ENCODE assay signal across 12 cellular contexts in the genomic region with DNA sequence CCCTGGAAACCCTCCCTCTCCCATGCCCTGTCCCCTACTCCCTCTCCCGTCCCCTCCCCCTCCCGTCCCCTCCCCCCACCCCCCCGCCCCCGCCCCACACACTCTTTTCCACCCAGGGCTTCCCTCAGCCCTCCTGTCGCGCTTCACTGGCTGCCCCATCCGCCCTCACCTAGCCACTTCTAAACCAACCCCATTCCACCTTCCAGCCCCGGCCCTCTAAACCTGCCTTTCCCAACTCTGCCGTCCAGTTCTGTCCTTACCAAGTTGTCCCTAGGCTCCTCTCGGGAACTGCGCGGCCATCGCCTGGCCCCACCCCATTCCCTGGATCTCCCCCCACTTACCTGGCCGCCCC. TPM values are rescaled to one million over a fixed set of nuclear protein-coding genes. Genes with fewer than 3 reads are reported as not detected.
DNase-seq lines count a peak whose midpoint lies in the region; TF ChIP-seq lines count a peak whose summit lies in the region.
"Had no signal": no experiment of that assay in that cellular context is flagged by ENCODE, and none has a peak within 500 bp of the region (broad histone marks: within the 10 kb centered on the region; RNA-seq: fewer than 3 reads in every experiment).

No MANE protein-coding gene starts in this region.

- peaks cover 6% of the 10 kb centered on the region for H3K79me2 ChIP-seq in hepatocyte
- peaks cover 4% of the 10 kb centered on the region for H3K79me2 ChIP-seq in parathyroid adenoma

- peak overlapping the region; percentile 92 for H3K4me3 Mint-ChIP-seq in Caco-2 (ENCODE audit: unreplicated experiment)

- DNase-seq in Caco-2 (no peak), NCI-H526 (lab: John Stamatoyannopoulos, UW) (peak; percentile 46 to 80), hepatocyte (ENCODE audit: low spot score) (no peak), germinal center (ENCODE audit: low spot score) (no peak), COR-L47 (lab: John Stamatoyannopoulos, UW) (no peak), NCI-H2227 (lab: John Stamatoyannopoulos, UW; ENCODE audit: unreplicated experiment) (no peak), SIG-M5 treated with dmso at 0.1 percent for 504 hours (lab: John Stamatoyannopoulos, UW; ENCODE audit: unreplicated experiment) (no peak)
- DNase-seq: activated T-cell treated with anti-CD3 and anti-CD28 coated beads, Interleukin-2, amount 50 U/mL, for 1 hour; glutamatergic neuron; NCI-H1694 treated with DMSO at 0.1 percent for 48 hours had no signal

- H4K20me1 ChIP-seq in hepatocyte (ENCODE audit: insufficient read depth, poor library complexity, severe bottlenecking): no peaks in the 10 kb centered on the region

- H3K36me3 ChIP-seq in Caco-2 (ENCODE audit: control insufficient read depth, insufficient read depth, low read length) (peaks cover 1% of the 10 kb centered on the region; the same call in 1 of the 2 replicates), hepatocyte (replicated peaks; ENCODE audit: insufficient read depth, low read depth) (no peaks in the 10 kb centered on the region), parathyroid adenoma (ENCODE audit: control insufficient read depth, insufficient read depth, low read length) (no peaks in the 10 kb centered on the region)

- TF ChIP-seq CTCF in Caco-2 (IDR thresholded peaks at IDR 0.05; ENCODE audit: insufficient read depth in 1 of 2, low read depth in 1 of 2, low read length in 1 of 2, severe bottlenecking in 1 of 2, unreplicated experiment in 1 of 2) (no peak), hepatocyte (IDR thresholded peaks at IDR 0.05; ENCODE audit: poor library complexity) (no peak), parathyroid adenoma (IDR thresholded peaks at IDR 0.05) (no peak)

- peak overlapping the region; percentile 58 for H3K4me3 ChIP-seq in Caco-2 (ENCODE audit: low read depth, low read length)
- peak overlapping the region; percentile 62 for H3K4me3 ChIP-seq in hepatocyte
- H3K4me3 ChIP-seq in parathyroid adenoma (ENCODE audit: low read depth, low read length): peak overlapping the region; percentile 77

- no peaks in the 10 kb centered on the region for H3K9me3 Mint-ChIP-seq in Caco-2 (ENCODE audit: unreplicated experiment)

- WGBS in hepatocyte (ENCODE audit: low lambda C conversion rate, missing lambda C conversion rate): 3% methylated on average over 7 of the region's 14 CpGs

- no peaks in the 10 kb centered on the region for H3K27me3 Mint-ChIP-seq in Caco-2 (ENCODE audit: insufficient read depth, unreplicated experiment)

- H3K9me3 ChIP-seq in Caco-2 (no peaks in the 10 kb centered on the region), hepatocyte (ENCODE audit: low read depth) (no peaks in the 10 kb centered on the region), parathyroid adenoma (ENCODE audit: control insufficient read depth, low read length) (no peaks in the 10 kb centered on the region)

- H3K9me2 ChIP-seq in hepatocyte (replicated peaks; ENCODE audit: insufficient read depth): no peaks in the 10 kb centered on the region

- H3K27ac ChIP-seq in hepatocyte (peak overlapping the region; percentile 91), parathyroid adenoma (peak overlapping the region; percentile 97)

- H3K9ac ChIP-seq in parathyroid adenoma: peak overlapping the region; percentile 92

- BruUV-seq in Caco-2 (replicated peaks; lab: Mats Ljungman, UMichigan): no TSS peak

- H3K4me1 ChIP-seq in Caco-2: no peaks in the 10 kb centered on the region
- peaks cover 21% of the 10 kb centered on the region for H3K4me1 ChIP-seq in hepatocyte (ENCODE audit: insufficient read depth)
- H3K4me1 ChIP-seq in parathyroid adenoma: peaks cover 15% of the 10 kb centered on the region

- peaks cover under 1% of the 10 kb centered on the region for H3K4me1 Mint-ChIP-seq in Caco-2 (ENCODE audit: low read depth, unreplicated experiment)

- H3K27me3 ChIP-seq in Caco-2 (replicated peaks; ENCODE audit: control insufficient read depth, insufficient read depth, low read length) (no peaks in the 10 kb centered on the region), hepatocyte (peaks cover 5% of the 10 kb centered on the region), parathyroid adenoma (ENCODE audit: control insufficient read depth, insufficient read depth, low read length) (no peaks in the 10 kb centered on the region)

- H3K27ac Mint-ChIP-seq in Caco-2 (ENCODE audit: unreplicated experiment): peak overlapping the region; percentile 89

- CTCF ChIA-PET in Caco-2 (lab: Charles Lee): interaction anchor here (0.5 to 3.1 kb wide), 5 partner anchors 17 to 556 kb away, joined by 6 to 28 read pairs (median 13); a partner anchor contains a TSS

- POLR2A ChIA-PET in Caco-2 (lab: Charles Lee): interaction anchor here (0.6 to 1.5 kb wide), 7 partner anchors 17 to 787 kb away, joined by 3 to 7 read pairs (median 5); a partner anchor contains a TSS

- intact Hi-C loops in Caco-2 (cut with micrococcal nuclease; ENCODE audit: unreplicated experiment): loop anchor here (5.0 kb wide), 1 partner anchor 36 kb away; a partner anchor contains a TSS

- H3K4me2 ChIP-seq in hepatocyte: peak overlapping the region; percentile 91
- H3K4me2 ChIP-seq in parathyroid adenoma (ENCODE audit: low read length): peak overlapping the region; percentile 71

- peaks cover 8% of the 10 kb centered on the region for H3K36me3 Mint-ChIP-seq in Caco-2 (ENCODE audit: insufficient read depth, unreplicated experiment)

- peak overlapping the region; percentile 76 for H2AFZ ChIP-seq in hepatocyte
- peak overlapping the region; percentile 93 for H2AFZ ChIP-seq in parathyroid adenoma

RNA-seq across cellular contexts. Expression of a gene that starts 1.0 kb away (rescaled TPM):
- total RNA-seq in Caco-2 (2022) (53.1 and 58.8 TPM in 2 replicates), hepatocyte (20.6 and 27.6 TPM in 2 replicates)
- polyA plus RNA-seq in hepatocyte: 55.6 and 94.8 TPM in 2 replicates
- total RNA-seq: T-helper 1 cell treated with Interleukin-12 subunit alpha and Interleukin-12 subunit beta and Interleukin-4 antibody, amounts not matched to agents 30 ng/mL and 1 ng/mL, for 36 hours had no signal

RNA-seq across cellular contexts. Expression of a gene that starts 16.8 kb away (rescaled TPM):
- not detected in 2 replicates for total RNA-seq in Caco-2 (2022)
- 0.08 and 1.3 TPM in 2 replicates for total RNA-seq in hepatocyte
- 1.4 and 1.9 TPM in 2 replicates for polyA plus RNA-seq in hepatocyte
- total RNA-seq: T-helper 1 cell treated with Interleukin-12 subunit alpha and Interleukin-12 subunit beta and Interleukin-4 antibody, amounts not matched to agents 30 ng/mL and 1 ng/mL, for 36 hours had no signal

RNA-seq across cellular contexts. Expression of a gene that starts 17.3 kb away (rescaled TPM):
- total RNA-seq in Caco-2 (2022) (412 and 456 TPM in 2 replicates), hepatocyte (60.0 and 85.1 TPM in 2 replicates)
- 245 and 251 TPM in 2 replicates for polyA plus RNA-seq in hepatocyte

RNA-seq across cellular contexts. Expression of a gene that starts 34.0 kb away (rescaled TPM):
- total RNA-seq in Caco-2 (2022): 6.1 and 7.9 TPM in 2 replicates
- total RNA-seq in hepatocyte: 16.6 and 20.9 TPM in 2 replicates
- 34.2 and 46.8 TPM in 2 replicates for polyA plus RNA-seq in hepatocyte

RNA-seq across cellular contexts. Expression of a gene that starts 43.7 kb away (rescaled TPM):
- 3.7 and 3.9 TPM in 2 replicates for total RNA-seq in Caco-2 (2022)
- 2.2 and 3.1 TPM in 2 replicates for total RNA-seq in hepatocyte
- polyA plus RNA-seq in hepatocyte: 4.0 and 4.9 TPM in 2 replicates

Comparison
In these comparisons a context has a peak if more than half of its experiments do, and no peak if none do; other contexts are left out.
1. DNase-seq: peak in NCI-H526 (2 of 2); none in Caco-2 (0 of 2), hepatocyte (single experiment), germinal center (single experiment), COR-L47 (single experiment), NCI-H2227 (single experiment) and SIG-M5 treated with dmso at 0.1 percent for 504 hours (single experiment).
2. Peak in every context shown above with its lines, with median percentiles within 50 percentile points of each other: H3K4me3 ChIP-seq.